In the genomic region with DNA sequence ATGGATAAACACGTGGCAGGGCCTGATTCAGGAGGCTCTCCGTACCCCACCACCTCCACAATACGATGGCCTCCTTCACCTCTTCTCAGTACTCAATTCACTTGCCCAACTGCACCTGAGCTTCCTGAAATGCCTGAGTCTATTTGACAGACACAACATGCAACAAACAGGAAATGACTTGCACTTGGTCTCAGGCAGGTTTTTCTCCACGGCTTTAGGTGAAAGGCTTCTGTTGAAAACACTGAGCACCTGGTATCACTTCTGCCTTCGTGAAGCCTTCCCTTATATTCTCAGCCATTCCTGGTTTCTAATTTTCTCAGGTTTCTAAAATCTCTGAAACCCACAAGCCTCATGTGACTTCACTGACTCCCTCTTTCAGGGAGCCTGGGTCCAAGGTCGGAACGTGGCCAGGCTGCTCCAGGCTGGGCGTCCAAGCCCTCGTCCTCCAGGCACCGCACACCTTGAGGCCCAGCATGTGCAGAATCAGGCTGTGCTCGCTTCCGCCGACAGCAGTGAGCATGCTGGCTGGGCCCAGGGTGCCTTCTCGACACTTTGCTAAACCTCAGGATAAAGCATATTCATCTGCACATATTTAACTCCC, we compare ENCODE assay signal across 9 cellular contexts. TPM values are rescaled to one million over a fixed set of nuclear protein-coding genes. Genes with fewer than 3 reads are reported as not detected.
DNase-seq lines count a peak whose midpoint lies in the region; ATAC-seq and TF ChIP-seq lines count a peak whose summit lies in the region.
"Had no signal": no experiment of that assay in that cellular context is flagged by ENCODE, and none has a peak within 500 bp of the region (broad histone marks: within the 10 kb centered on the region; RNA-seq: fewer than 3 reads in every experiment).

No MANE protein-coding gene starts in this region.

- H3K4me1 Mint-ChIP-seq in Calu3 (ENCODE audit: low read depth, unreplicated experiment) (peaks cover 72% of the 10 kb centered on the region), endothelial cell (ENCODE audit: unreplicated experiment) (peaks cover 30% of the 10 kb centered on the region)

- H3K9me3 ChIP-seq in OCI-LY7 (ENCODE audit: low read length) (0 out of 2 replicates have a peak, but pooled peaks cover 7% of the 10 kb centered on the region), prostate gland (no peaks in the 10 kb centered on the region)

- H3K4me1 ChIP-seq in OCI-LY7 (ENCODE audit: insufficient read depth, low read length, poor library complexity, severe bottlenecking) (peaks cover 38% of the 10 kb centered on the region), prostate gland (replicated peaks) (no peaks in the 10 kb centered on the region)

- peaks cover 11% of the 10 kb centered on the region for H3K36me3 Mint-ChIP-seq in Calu3 (ENCODE audit: insufficient read depth, unreplicated experiment)
- peaks cover 4% of the 10 kb centered on the region for H3K36me3 Mint-ChIP-seq in endothelial cell (ENCODE audit: low read depth, unreplicated experiment)

- H3K79me2 ChIP-seq in OCI-LY7 (ENCODE audit: insufficient read depth, low read depth, low read length), result peaks cover 86% of the 10 kb centered on the region

- no peak for TF ChIP-seq CTCF in Calu3 (IDR thresholded peaks at IDR 0.05; ENCODE audit: unreplicated experiment)
- TF ChIP-seq CTCF in OCI-LY7 (conservative IDR thresholded peaks at IDR 0.05; ENCODE audit: low read length), result no peak
- no peak for TF ChIP-seq CTCF in endothelial cell (IDR thresholded peaks at IDR 0.05; ENCODE audit: unreplicated experiment)
- TF ChIP-seq CTCF in prostate gland (IDR thresholded peaks at IDR 0.05), result no peak

- H3K4me3 ChIP-seq in OCI-LY7 (ENCODE audit: low read depth, low read length, poor library complexity, severe bottlenecking) (peak overlapping the region; percentile 33), prostate gland (no peak overlapping the region)

- peaks cover 11% of the 10 kb centered on the region; the same call in 1 of the 2 replicates for H3K36me3 ChIP-seq in OCI-LY7 (ENCODE audit: insufficient read depth, low read length)
- no peaks in the 10 kb centered on the region for H3K36me3 ChIP-seq in prostate gland

- DNase-seq in Calu3 (peak; percentile 18), OCI-LY7 (ENCODE audit: low spot score) (peak; percentile 88), endothelial cell (ENCODE audit: low spot score) (no peak), prostate gland (ENCODE audit: low spot score) (no peak), NCI-H1694 (lab: John Stamatoyannopoulos, UW) (no peak), hypothalamus (lab: John Stamatoyannopoulos, UW) (no peak)

- WGBS in prostate gland, result 72% methylated on average over 14 of the region's 14 CpGs

- H3K27ac Mint-ChIP-seq in Calu3 (ENCODE audit: unreplicated experiment) (peak overlapping the region; percentile 66), endothelial cell (ENCODE audit: unreplicated experiment) (peak overlapping the region; percentile 24)

- H3K27ac ChIP-seq in OCI-LY7 (ENCODE audit: low read depth, low read length, poor library complexity, severe bottlenecking), result peak overlapping the region; percentile 95
- H3K27ac ChIP-seq in prostate gland, result no peak overlapping the region

- ATAC-seq in GM21390 (IDR thresholded peaks at IDR 0.05; ENCODE audit: unreplicated experiment), result peak; percentile 55
- no peak for ATAC-seq in GM21367 (IDR thresholded peaks at IDR 0.05; ENCODE audit: unreplicated experiment)
- ATAC-seq: right cardiac atrium had no signal

- no peaks in the 10 kb centered on the region for H4K20me1 ChIP-seq in OCI-LY7 (ENCODE audit: insufficient read depth, low read length)

- POLR2A ChIA-PET in OCI-LY7 (lab: Charles Lee), result interaction anchor here (0.6 kb wide), 1 partner anchor 170 kb away, joined by 3 read pairs; no protein-coding TSS in a partner anchor

- no peak for TF ChIP-seq POLR2A in prostate gland (IDR thresholded peaks at IDR 0.05)

- H3K9me2 ChIP-seq in OCI-LY7 (ENCODE audit: insufficient read depth, low read length), result no peaks in the 10 kb centered on the region

- H3K4me3 Mint-ChIP-seq in Calu3 (ENCODE audit: low read depth, unreplicated experiment), result no peak overlapping the region
- H3K4me3 Mint-ChIP-seq in endothelial cell (ENCODE audit: unreplicated experiment), result no peak overlapping the region

- H3K9me3 Mint-ChIP-seq in Calu3 (ENCODE audit: low read depth, unreplicated experiment) (no peaks in the 10 kb centered on the region), endothelial cell (ENCODE audit: unreplicated experiment) (no peaks in the 10 kb centered on the region)

- H3K4me2 ChIP-seq in OCI-LY7 (ENCODE audit: low read length), result peak overlapping the region; percentile 67

- H3K27me3 Mint-ChIP-seq in Calu3 (ENCODE audit: unreplicated experiment) (no peaks in the 10 kb centered on the region), endothelial cell (ENCODE audit: unreplicated experiment) (peaks cover 6% of the 10 kb centered on the region)

- no peaks in the 10 kb centered on the region for H3K27me3 ChIP-seq in prostate gland (replicated peaks; ENCODE audit: insufficient read depth)

- H2AFZ ChIP-seq in OCI-LY7 (ENCODE audit: low read length), result peak overlapping the region; percentile 1; the same call in 1 of the 2 replicates

- CTCF ChIA-PET in Calu3 (lab: Charles Lee) (no interaction called here), OCI-LY7 (lab: Charles Lee; ENCODE audit: unreplicated experiment) (interaction anchor here (0.6 kb wide), 1 partner anchor 16 kb away, joined by 4 read pairs; no protein-coding TSS in a partner anchor)

- no TSS peak for BruUV-seq in Calu3 (replicated peaks; lab: Mats Ljungman, UMichigan)
- BruUV-seq in OCI-LY7 (replicated peaks; lab: Mats Ljungman, UMichigan), result no TSS peak

- intact Hi-C loops in Calu3 (cut with micrococcal nuclease; ENCODE audit: unreplicated experiment) (no loop called here), OCI-LY7 (cut with micrococcal nuclease; ENCODE audit: unreplicated experiment) (no loop called here), prostate gland (cut with DNase I) (no loop called here)

RNA-seq across cellular contexts. Expression of a gene that starts 34.7 kb away (rescaled TPM):
- total RNA-seq in Calu3 (2022) (64.3 and 65.2 TPM in 2 replicates), OCI-LY7 (2022) (28.4 and 38.9 TPM in 2 replicates), endothelial cell (ENCODE audit: unreplicated experiment) (14.2 TPM), prostate gland (10 to 100 TPM; 19.9 to 57.1 TPM)
- 6.7 and 11.2 TPM in 2 replicates for total RNA-seq in OCI-LY7 (2014; rRNA removed; shearing (Covaris generic))

Comparison
In these comparisons a context has a peak if more than half of its experiments do, and no peak if none do; other contexts are left out.
1. DNase-seq: peak in Calu3 (single experiment) and OCI-LY7 (single experiment); none in endothelial cell (single experiment), prostate gland (single experiment), NCI-H1694 (single experiment) and hypothalamus (0 of 51).